ENCODE assay signal across 1 cellular context in the genomic region with DNA sequence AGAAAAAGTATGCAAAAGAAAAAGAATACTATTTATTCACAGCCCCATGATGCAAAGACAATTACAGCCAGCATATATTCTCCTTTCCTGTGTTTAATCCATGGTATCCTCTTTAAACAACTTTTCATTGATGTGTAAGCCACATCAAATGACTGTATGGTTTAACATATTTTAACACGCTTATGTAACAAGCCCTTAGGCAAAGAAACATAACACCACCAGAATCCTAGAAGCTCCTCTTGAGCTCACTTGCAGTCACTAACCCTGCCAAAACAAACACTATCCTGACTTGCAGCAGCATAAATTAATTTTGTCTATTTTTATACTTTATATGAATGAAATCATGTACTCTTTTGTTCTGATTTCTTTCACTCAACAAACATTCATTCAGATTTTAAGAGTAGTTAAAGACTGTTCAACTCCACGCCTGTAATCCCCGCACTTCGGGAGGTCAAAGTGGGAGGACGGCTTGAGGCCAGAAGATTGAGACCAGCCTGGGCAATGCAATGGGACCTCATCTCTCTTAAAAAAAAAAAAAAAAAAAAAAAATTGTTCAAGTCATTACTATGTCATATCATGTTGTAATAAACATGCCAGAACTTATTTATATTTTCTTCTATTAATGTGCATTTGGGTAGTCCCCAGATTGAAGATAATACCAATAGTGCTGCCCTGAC.
TF ChIP-seq lines count a peak whose summit lies in the region.

No MANE protein-coding gene starts in this region.

TF ChIP-seq in HEK293, 187 proteins besides CTCF, POLR2A, EP300 and RAD21 (continued from another document and continues in another):
- TF ChIP-seq, protein P1, sequence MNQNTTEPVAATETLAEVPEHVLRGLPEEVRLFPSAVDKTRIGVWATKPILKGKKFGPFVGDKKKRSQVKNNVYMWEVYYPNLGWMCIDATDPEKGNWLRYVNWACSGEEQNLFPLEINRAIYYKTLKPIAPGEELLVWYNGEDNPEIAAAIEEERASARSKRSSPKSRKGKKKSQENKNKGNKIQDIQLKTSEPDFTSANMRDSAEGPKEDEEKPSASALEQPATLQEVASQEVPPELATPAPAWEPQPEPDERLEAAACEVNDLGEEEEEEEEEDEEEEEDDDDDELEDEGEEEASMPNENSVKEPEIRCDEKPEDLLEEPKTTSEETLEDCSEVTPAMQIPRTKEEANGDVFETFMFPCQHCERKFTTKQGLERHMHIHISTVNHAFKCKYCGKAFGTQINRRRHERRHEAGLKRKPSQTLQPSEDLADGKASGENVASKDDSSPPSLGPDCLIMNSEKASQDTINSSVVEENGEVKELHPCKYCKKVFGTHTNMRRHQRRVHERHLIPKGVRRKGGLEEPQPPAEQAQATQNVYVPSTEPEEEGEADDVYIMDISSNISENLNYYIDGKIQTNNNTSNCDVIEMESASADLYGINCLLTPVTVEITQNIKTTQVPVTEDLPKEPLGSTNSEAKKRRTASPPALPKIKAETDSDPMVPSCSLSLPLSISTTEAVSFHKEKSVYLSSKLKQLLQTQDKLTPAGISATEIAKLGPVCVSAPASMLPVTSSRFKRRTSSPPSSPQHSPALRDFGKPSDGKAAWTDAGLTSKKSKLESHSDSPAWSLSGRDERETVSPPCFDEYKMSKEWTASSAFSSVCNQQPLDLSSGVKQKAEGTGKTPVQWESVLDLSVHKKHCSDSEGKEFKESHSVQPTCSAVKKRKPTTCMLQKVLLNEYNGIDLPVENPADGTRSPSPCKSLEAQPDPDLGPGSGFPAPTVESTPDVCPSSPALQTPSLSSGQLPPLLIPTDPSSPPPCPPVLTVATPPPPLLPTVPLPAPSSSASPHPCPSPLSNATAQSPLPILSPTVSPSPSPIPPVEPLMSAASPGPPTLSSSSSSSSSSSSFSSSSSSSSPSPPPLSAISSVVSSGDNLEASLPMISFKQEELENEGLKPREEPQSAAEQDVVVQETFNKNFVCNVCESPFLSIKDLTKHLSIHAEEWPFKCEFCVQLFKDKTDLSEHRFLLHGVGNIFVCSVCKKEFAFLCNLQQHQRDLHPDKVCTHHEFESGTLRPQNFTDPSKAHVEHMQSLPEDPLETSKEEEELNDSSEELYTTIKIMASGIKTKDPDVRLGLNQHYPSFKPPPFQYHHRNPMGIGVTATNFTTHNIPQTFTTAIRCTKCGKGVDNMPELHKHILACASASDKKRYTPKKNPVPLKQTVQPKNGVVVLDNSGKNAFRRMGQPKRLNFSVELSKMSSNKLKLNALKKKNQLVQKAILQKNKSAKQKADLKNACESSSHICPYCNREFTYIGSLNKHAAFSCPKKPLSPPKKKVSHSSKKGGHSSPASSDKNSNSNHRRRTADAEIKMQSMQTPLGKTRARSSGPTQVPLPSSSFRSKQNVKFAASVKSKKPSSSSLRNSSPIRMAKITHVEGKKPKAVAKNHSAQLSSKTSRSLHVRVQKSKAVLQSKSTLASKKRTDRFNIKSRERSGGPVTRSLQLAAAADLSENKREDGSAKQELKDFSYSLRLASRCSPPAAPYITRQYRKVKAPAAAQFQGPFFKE (tag by site-specific recombination; IDR thresholded peaks at IDR 0.05; ENCODE audit: borderline replicate concordance): no peak
- TF ChIP-seq, protein P2, sequence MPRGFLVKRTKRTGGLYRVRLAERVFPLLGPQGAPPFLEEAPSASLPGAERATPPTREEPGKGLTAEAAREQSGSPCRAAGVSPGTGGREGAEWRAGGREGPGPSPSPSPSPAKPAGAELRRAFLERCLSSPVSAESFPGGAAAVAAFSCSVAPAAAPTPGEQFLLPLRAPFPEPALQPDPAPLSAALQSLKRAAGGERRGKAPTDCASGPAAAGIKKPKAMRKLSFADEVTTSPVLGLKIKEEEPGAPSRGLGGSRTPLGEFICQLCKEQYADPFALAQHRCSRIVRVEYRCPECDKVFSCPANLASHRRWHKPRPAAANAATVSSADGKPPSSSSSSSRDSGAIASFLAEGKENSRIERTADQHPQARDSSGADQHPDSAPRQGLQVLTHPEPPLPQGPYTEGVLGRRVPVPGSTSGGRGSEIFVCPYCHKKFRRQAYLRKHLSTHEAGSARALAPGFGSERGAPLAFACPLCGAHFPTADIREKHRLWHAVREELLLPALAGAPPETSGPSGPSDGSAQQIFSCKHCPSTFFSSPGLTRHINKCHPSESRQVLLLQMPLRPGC (tag by site-specific recombination; IDR thresholded peaks at IDR 0.05): peak; percentile 73
- TF ChIP-seq HOXD13 (CRISPR knock-in tag; IDR thresholded peaks at IDR 0.05; ENCODE audit: borderline replicate concordance) (0 out of 2 replicates have a peak, but pooled peaks have one; percentile 17), ZEB2 (tag by site-specific recombination; IDR thresholded peaks at IDR 0.05) (peak; percentile 88), ZNF391 (tag by site-specific recombination; IDR thresholded peaks at IDR 0.05; ENCODE audit: borderline replicate concordance, low read depth) (peak; percentile 65; the same call in 1 of the 2 replicates), TCF7L2 (IDR thresholded peaks at IDR 0.05; ENCODE audit: borderline replicate concordance, low read depth, low read length) (peak; percentile 74; the same call in 1 of the 2 replicates), ZNF292 (tag by site-specific recombination; IDR thresholded peaks at IDR 0.05; ENCODE audit: borderline replicate concordance, low read depth) (no peak), ZIC2 (tag by site-specific recombination; IDR thresholded peaks at IDR 0.05) (no peak), GLI2 (tag by site-specific recombination; IDR thresholded peaks at IDR 0.05; ENCODE audit: borderline replicate concordance, low read depth) (0 out of 2 replicates have a peak, but pooled peaks have one; percentile 32), ZNF843 (tag by site-specific recombination; IDR thresholded peaks at IDR 0.05) (peak; percentile 95), ZBTB8A (tag by site-specific recombination; IDR thresholded peaks at IDR 0.05) (peak; percentile 25; the same call in 1 of the 2 replicates), OVOL3 (tag by site-specific recombination; IDR thresholded peaks at IDR 0.05) (0 out of 2 replicates have a peak, but pooled peaks have one; percentile 41), ZNF169 (tag by site-specific recombination; IDR thresholded peaks at IDR 0.05) (no peak), ZNF335 (tag by site-specific recombination; conservative IDR thresholded peaks at IDR 0.05) (0 out of 2 replicates have a peak, but pooled peaks have one; percentile 17), ZNF174 (tag by site-specific recombination; IDR thresholded peaks at IDR 0.05) (no peak), ZNF394 (tag by site-specific recombination; IDR thresholded peaks at IDR 0.05; ENCODE audit: borderline replicate concordance) (peak; percentile 34; the same call in 1 of the 2 replicates), ZBTB21 (tag by site-specific recombination; IDR thresholded peaks at IDR 0.05) (no peak), ZSCAN23 (tag by site-specific recombination; IDR thresholded peaks at IDR 0.05) (peak; percentile 72; the same call in 1 of the 2 replicates), KLF8 (tag by site-specific recombination; IDR thresholded peaks at IDR 0.05) (peak; percentile 77), BCL11B (tag by site-specific recombination; IDR thresholded peaks at IDR 0.05; ENCODE audit: low read depth) (peak; percentile 67; the same call in 1 of the 2 replicates), ZSCAN30 (tag by site-specific recombination; IDR thresholded peaks at IDR 0.05) (0 out of 2 replicates have a peak, but pooled peaks have one; percentile 44), SP7 (tag by site-specific recombination; IDR thresholded peaks at IDR 0.05) (peak; percentile 41; the same call in 1 of the 2 replicates), ZNF501 (tag by site-specific recombination; IDR thresholded peaks at IDR 0.05) (peak; percentile 40; the same call in 1 of the 2 replicates), OSR2 (tag by site-specific recombination; IDR thresholded peaks at IDR 0.05) (peak; percentile 92), ZNF785 (tag by site-specific recombination; IDR thresholded peaks at IDR 0.05) (no peak), FEZF1 (tag by site-specific recombination; IDR thresholded peaks at IDR 0.05) (peak; percentile 93), ZNF629 (tag by site-specific recombination; IDR thresholded peaks at IDR 0.05) (peak; percentile 83), GLIS1 (tag by site-specific recombination; IDR thresholded peaks at IDR 0.05) (peak; percentile 64), ZNF324 (tag by site-specific recombination; IDR thresholded peaks at IDR 0.05) (no peak), ZNF37A (tag by site-specific recombination; IDR thresholded peaks at IDR 0.05) (no peak)
- TF ChIP-seq, protein P3, sequence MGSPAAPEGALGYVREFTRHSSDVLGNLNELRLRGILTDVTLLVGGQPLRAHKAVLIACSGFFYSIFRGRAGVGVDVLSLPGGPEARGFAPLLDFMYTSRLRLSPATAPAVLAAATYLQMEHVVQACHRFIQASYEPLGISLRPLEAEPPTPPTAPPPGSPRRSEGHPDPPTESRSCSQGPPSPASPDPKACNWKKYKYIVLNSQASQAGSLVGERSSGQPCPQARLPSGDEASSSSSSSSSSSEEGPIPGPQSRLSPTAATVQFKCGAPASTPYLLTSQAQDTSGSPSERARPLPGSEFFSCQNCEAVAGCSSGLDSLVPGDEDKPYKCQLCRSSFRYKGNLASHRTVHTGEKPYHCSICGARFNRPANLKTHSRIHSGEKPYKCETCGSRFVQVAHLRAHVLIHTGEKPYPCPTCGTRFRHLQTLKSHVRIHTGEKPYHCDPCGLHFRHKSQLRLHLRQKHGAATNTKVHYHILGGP (tag by site-specific recombination; IDR thresholded peaks at IDR 0.05): peak; percentile 95
- TF ChIP-seq, protein P4, sequence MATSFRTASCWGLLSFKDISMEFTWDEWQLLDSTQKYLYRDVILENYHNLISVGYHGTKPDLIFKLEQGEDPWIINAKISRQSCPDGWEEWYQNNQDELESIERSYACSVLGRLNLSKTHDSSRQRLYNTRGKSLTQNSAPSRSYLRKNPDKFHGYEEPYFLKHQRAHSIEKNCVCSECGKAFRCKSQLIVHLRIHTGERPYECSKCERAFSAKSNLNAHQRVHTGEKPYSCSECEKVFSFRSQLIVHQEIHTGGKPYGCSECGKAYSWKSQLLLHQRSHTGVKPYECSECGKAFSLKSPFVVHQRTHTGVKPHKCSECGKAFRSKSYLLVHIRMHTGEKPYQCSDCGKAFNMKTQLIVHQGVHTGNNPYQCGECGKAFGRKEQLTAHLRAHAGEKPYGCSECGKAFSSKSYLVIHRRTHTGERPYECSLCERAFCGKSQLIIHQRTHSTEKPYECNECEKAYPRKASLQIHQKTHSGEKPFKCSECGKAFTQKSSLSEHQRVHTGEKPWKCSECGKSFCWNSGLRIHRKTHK (tag by site-specific recombination; IDR thresholded peaks at IDR 0.05): no peak
- TF ChIP-seq, protein P5, sequence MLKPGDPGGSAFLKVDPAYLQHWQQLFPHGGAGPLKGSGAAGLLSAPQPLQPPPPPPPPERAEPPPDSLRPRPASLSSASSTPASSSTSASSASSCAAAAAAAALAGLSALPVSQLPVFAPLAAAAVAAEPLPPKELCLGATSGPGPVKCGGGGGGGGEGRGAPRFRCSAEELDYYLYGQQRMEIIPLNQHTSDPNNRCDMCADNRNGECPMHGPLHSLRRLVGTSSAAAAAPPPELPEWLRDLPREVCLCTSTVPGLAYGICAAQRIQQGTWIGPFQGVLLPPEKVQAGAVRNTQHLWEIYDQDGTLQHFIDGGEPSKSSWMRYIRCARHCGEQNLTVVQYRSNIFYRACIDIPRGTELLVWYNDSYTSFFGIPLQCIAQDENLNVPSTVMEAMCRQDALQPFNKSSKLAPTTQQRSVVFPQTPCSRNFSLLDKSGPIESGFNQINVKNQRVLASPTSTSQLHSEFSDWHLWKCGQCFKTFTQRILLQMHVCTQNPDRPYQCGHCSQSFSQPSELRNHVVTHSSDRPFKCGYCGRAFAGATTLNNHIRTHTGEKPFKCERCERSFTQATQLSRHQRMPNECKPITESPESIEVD (tag by site-specific recombination; IDR thresholded peaks at IDR 0.05): peak; percentile 95
- TF ChIP-seq, protein P6, sequence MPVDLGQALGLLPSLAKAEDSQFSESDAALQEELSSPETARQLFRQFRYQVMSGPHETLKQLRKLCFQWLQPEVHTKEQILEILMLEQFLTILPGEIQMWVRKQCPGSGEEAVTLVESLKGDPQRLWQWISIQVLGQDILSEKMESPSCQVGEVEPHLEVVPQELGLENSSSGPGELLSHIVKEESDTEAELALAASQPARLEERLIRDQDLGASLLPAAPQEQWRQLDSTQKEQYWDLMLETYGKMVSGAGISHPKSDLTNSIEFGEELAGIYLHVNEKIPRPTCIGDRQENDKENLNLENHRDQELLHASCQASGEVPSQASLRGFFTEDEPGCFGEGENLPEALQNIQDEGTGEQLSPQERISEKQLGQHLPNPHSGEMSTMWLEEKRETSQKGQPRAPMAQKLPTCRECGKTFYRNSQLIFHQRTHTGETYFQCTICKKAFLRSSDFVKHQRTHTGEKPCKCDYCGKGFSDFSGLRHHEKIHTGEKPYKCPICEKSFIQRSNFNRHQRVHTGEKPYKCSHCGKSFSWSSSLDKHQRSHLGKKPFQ (tag by site-specific recombination; IDR thresholded peaks at IDR 0.05): 0 out of 2 replicates have a peak, but pooled peaks have one; percentile 47
- TF ChIP-seq, protein P7, sequence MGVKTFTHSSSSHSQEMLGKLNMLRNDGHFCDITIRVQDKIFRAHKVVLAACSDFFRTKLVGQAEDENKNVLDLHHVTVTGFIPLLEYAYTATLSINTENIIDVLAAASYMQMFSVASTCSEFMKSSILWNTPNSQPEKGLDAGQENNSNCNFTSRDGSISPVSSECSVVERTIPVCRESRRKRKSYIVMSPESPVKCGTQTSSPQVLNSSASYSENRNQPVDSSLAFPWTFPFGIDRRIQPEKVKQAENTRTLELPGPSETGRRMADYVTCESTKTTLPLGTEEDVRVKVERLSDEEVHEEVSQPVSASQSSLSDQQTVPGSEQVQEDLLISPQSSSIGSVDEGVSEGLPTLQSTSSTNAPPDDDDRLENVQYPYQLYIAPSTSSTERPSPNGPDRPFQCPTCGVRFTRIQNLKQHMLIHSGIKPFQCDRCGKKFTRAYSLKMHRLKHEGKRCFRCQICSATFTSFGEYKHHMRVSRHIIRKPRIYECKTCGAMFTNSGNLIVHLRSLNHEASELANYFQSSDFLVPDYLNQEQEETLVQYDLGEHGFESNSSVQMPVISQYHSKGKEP (tag by site-specific recombination; IDR thresholded peaks at IDR 0.05): peak; percentile 96
- TF ChIP-seq, protein P8, sequence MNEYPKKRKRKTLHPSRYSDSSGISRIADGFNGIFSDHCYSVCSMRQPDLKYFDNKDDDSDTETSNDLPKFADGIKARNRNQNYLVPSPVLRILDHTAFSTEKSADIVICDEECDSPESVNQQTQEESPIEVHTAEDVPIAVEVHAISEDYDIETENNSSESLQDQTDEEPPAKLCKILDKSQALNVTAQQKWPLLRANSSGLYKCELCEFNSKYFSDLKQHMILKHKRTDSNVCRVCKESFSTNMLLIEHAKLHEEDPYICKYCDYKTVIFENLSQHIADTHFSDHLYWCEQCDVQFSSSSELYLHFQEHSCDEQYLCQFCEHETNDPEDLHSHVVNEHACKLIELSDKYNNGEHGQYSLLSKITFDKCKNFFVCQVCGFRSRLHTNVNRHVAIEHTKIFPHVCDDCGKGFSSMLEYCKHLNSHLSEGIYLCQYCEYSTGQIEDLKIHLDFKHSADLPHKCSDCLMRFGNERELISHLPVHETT (tag by site-specific recombination; IDR thresholded peaks at IDR 0.05): 0 out of 2 replicates have a peak, but pooled peaks have one; percentile 47
